Comparison of ENCODE assay signal across 19 cellular contexts in the genomic region with DNA sequence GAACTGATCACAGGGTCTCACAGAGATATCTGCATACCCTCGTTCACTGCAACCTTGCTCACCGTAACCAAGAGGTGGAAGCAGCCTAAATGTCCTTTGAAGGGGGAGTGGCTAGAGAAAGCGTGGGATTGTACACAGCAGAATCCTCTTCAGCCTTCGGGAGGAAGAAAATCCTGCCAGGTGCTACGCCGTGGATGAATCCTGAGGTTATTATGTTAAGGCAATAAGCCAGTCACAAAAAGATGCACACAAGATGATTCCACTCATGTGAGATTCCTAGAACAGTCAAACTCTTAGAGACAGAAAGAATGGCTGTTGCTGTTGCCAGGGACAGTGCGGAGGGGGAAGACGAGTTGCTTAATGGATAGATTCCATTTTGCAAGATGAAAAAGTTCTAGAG.
"Had no signal": no experiment of that assay in that cellular context is flagged by ENCODE, and none has a peak within 500 bp of the region (broad histone marks: within the 10 kb centered on the region; RNA-seq: fewer than 3 reads in every experiment).

No MANE protein-coding gene starts in this region.

- H3K9me3 Mint-ChIP-seq: natural killer cell treated with Interleukin-12 subunit alpha and Interleukin-12 subunit beta and Interleukin-15 and Interleukin-18, amount 100 ng/mL, for 72 hours had no signal

- H3K4me1 Mint-ChIP-seq: mesothelial cell of epicardium had no signal

- H3K4me3 ChIP-seq: colonic mucosa, esophagus muscularis mucosa, gastrocnemius medialis, heart right ventricle, neural progenitor cell, stomach, thoracic aorta, transverse colon had no signal

- ATAC-seq: gastrocnemius medialis; heart right ventricle; left lobe of liver; natural killer cell treated with Interleukin-12 subunit alpha and Interleukin-12 subunit beta and Interleukin-15 and Interleukin-18, amount 100 ng/mL, for 72 hours; sciatic nerve had no signal

- H2AFZ ChIP-seq: neural progenitor cell had no signal

- H3K9me3 ChIP-seq: colonic mucosa, gastrocnemius medialis, thoracic aorta, transverse colon had no signal

- H3K4me1 ChIP-seq: colonic mucosa, esophagus muscularis mucosa, gastrocnemius medialis, neural progenitor cell, stomach, transverse colon had no signal

- H3K27ac ChIP-seq: colonic mucosa, epithelial cell of prostate, esophagus muscularis mucosa, gastrocnemius medialis, heart right ventricle, neural progenitor cell, stomach, thoracic aorta, transverse colon had no signal

- H3K27me3 ChIP-seq: colonic mucosa, neural progenitor cell had no signal

- H3K36me3 Mint-ChIP-seq: mesothelial cell of epicardium; natural killer cell treated with Interleukin-12 subunit alpha and Interleukin-12 subunit beta and Interleukin-15 and Interleukin-18, amount 100 ng/mL, for 72 hours; neural progenitor cell had no signal

- H3K27ac Mint-ChIP-seq: mesothelial cell of epicardium; natural killer cell treated with Interleukin-12 subunit alpha and Interleukin-12 subunit beta and Interleukin-15 and Interleukin-18, amount 100 ng/mL, for 72 hours; neural progenitor cell had no signal

- H3K9ac ChIP-seq: neural progenitor cell had no signal

- H3K36me3 ChIP-seq: colonic mucosa, esophagus muscularis mucosa, gastrocnemius medialis, heart right ventricle, neural progenitor cell, stomach, thoracic aorta, transverse colon had no signal

- H3K4me2 ChIP-seq: neural progenitor cell had no signal

- H3K4me3 Mint-ChIP-seq: mesothelial cell of epicardium; natural killer cell treated with Interleukin-12 subunit alpha and Interleukin-12 subunit beta and Interleukin-15 and Interleukin-18, amount 100 ng/mL, for 72 hours; neural progenitor cell had no signal

- DNase-seq: cerebellar nuclear complex; colonic mucosa; effector CD8-positive, alpha-beta T cell; gastrocnemius medialis; heart right ventricle; hypothalamus; mammary epithelial cell; stimulated activated naive CD4-positive, alpha-beta T cell; stomach; substantia nigra; transverse colon had no signal
